In genomic region chr19:46660008-46660517, GRCh38 we compare ENCODE assay signal across 9 cellular contexts. TPM values are rescaled to one million over a fixed set of nuclear protein-coding genes. Genes with fewer than 3 reads are reported as not detected.
A peak's percentile ranks its signal among the peaks of the same experiment; 100 is the strongest.
DNase-seq lines count a peak whose midpoint lies in the region; ATAC-seq and TF ChIP-seq lines count a peak whose summit lies in the region.
"Had no signal": no experiment of that assay in that cellular context is flagged by ENCODE, and none has a peak within 500 bp of the region (broad histone marks: within the 10 kb centered on the region; RNA-seq: fewer than 3 reads in every experiment).

No MANE protein-coding gene starts in this region.

- peaks cover 19% of the 10 kb centered on the region for H3K4me1 Mint-ChIP-seq in activated T-helper 2 cell treated with anti-CD3 and anti-CD28 coated beads, Interferon-gamma antibody, Interleukin-2, Interleukin-4, amounts not matched to agents 10 μg/mL and 5 μg/mL and 100 μg/mL, durations not matched to agents 14 hours and 24 hours and 36 hours (ENCODE audit: low read depth)

- WGBS in stomach, 5 donors = 2 to 5% (median 4%) methylated on average over 11 to 14 of the region's 14 CpGs

- no peaks in the 10 kb centered on the region for H3K9me3 Mint-ChIP-seq in activated T-helper 2 cell treated with anti-CD3 and anti-CD28 coated beads, Interferon-gamma antibody, Interleukin-2, Interleukin-4, amounts not matched to agents 10 μg/mL and 5 μg/mL and 100 μg/mL, durations not matched to agents 14 hours and 24 hours and 36 hours

- no peaks in the 10 kb centered on the region for H3K36me3 ChIP-seq in stomach

- H3K4me3 ChIP-seq in stomach = peak overlapping the region; percentile 57 to 70 (median 64)

- peaks cover 0 to 32% (median 23%) of the 10 kb centered on the region in 3 donors for H3K27me3 ChIP-seq in stomach

- H3K27ac Mint-ChIP-seq in activated T-helper 2 cell treated with anti-CD3 and anti-CD28 coated beads, Interferon-gamma antibody, Interleukin-2, Interleukin-4, amounts not matched to agents 10 μg/mL and 5 μg/mL and 100 μg/mL, durations not matched to agents 14 hours and 24 hours and 36 hours = peak overlapping the region; percentile 28

- H3K9me3 ChIP-seq in stomach = no peaks in the 10 kb centered on the region

- peak overlapping the region; percentile 79 for H3K4me3 Mint-ChIP-seq in activated T-helper 2 cell treated with anti-CD3 and anti-CD28 coated beads, Interferon-gamma antibody, Interleukin-2, Interleukin-4, amounts not matched to agents 10 μg/mL and 5 μg/mL and 100 μg/mL, durations not matched to agents 14 hours and 24 hours and 36 hours (ENCODE audit: low read depth)

- TF ChIP-seq EP300 in stomach (IDR thresholded peaks at IDR 0.05) = no peak

- TF ChIP-seq CTCF in stomach (IDR thresholded peaks at IDR 0.05) = no peak

- intact Hi-C loops in activated T-helper 2 cell treated with anti-CD3 and anti-CD28 coated beads, Interferon-gamma antibody, Interleukin-2, Interleukin-4, amounts not matched to agents 10 μg/mL and 5 μg/mL and 100 μg/mL, durations not matched to agents 14 hours and 24 hours and 36 hours (cut with micrococcal nuclease) = no loop called here
- intact Hi-C loops in stomach (cut with DNase I; ENCODE audit: low total_unique reads) = loop anchor here (5.0 kb wide), 1 partner anchor 48 kb away; no protein-coding TSS in a partner anchor

- no peaks in the 10 kb centered on the region for H3K36me3 Mint-ChIP-seq in activated T-helper 2 cell treated with anti-CD3 and anti-CD28 coated beads, Interferon-gamma antibody, Interleukin-2, Interleukin-4, amounts not matched to agents 10 μg/mL and 5 μg/mL and 100 μg/mL, durations not matched to agents 14 hours and 24 hours and 36 hours (ENCODE audit: low read depth)

- H3K4me1 ChIP-seq in stomach = peaks cover 27 to 42% (median 36%) of the 10 kb centered on the region in 4 donors

- H3K27ac ChIP-seq in stomach = peak overlapping the region; percentile 53 to 90 (median 77)

- no peak for TF ChIP-seq POLR2A in stomach (IDR thresholded peaks at IDR 0.05)

- ATAC-seq in GM18867 (IDR thresholded peaks at IDR 0.05; ENCODE audit: unreplicated experiment) = no peak

- peak; percentile 9 to 20 for DNase-seq in activated CD4-positive, alpha-beta T cell treated with anti-CD3 and anti-CD28 coated beads, Interleukin-2, amount 50 U/mL, for 48 hours
- DNase-seq in activated CD4-positive, alpha-beta T cell treated with anti-CD3 and anti-CD28 coated beads for 4 hours = no peak
- no peak for DNase-seq in activated T-helper 2 cell treated with anti-CD3 and anti-CD28 coated beads, Interferon-gamma antibody, Interleukin-2, Interleukin-4, amounts not matched to agents 10 μg/mL and 5 μg/mL and 100 μg/mL, durations not matched to agents 14 hours and 24 hours and 36 hours (ENCODE audit: low spot score)
- peak; percentile 75 for DNase-seq in islet precursor cell
- DNase-seq in stomach = no peak
- DNase-seq in GM19240 (ENCODE audit: insufficient read length, low spot score) = no peak
- DNase-seq in NCI-H748 (lab: John Stamatoyannopoulos, UW; ENCODE audit: unreplicated experiment) = no peak

- peaks cover 28% of the 10 kb centered on the region for H3K27me3 Mint-ChIP-seq in activated T-helper 2 cell treated with anti-CD3 and anti-CD28 coated beads, Interferon-gamma antibody, Interleukin-2, Interleukin-4, amounts not matched to agents 10 μg/mL and 5 μg/mL and 100 μg/mL, durations not matched to agents 14 hours and 24 hours and 36 hours (ENCODE audit: low read depth)

RNA-seq across cellular contexts. Expression of gene DACT3, which starts 0.9 kb away (rescaled TPM):
- total RNA-seq in activated T-helper 2 cell treated with anti-CD3 and anti-CD28 coated beads, Interferon-gamma antibody, Interleukin-2, Interleukin-4, amounts not matched to agents 10 μg/mL and 5 μg/mL and 100 μg/mL, durations not matched to agents 14 hours and 24 hours and 36 hours = 6.1 and 6.5 TPM in 2 replicates
- 10 to 100 TPM in 4 of 5 donors, 1 to 10 TPM in 1; 9.7 to 29.9 (median 11.1) TPM for total RNA-seq in stomach
- polyA plus RNA-seq in stomach = 10 to 100 TPM in 1 of 3 donors, 1 to 10 TPM in 2; 6.1 to 10.5 (median 6.4) TPM

RNA-seq across cellular contexts. Expression of gene GNG8, which starts 24.1 kb away (rescaled TPM):
- 21.4 and 29.1 TPM in 2 replicates for total RNA-seq in activated T-helper 2 cell treated with anti-CD3 and anti-CD28 coated beads, Interferon-gamma antibody, Interleukin-2, Interleukin-4, amounts not matched to agents 10 μg/mL and 5 μg/mL and 100 μg/mL, durations not matched to agents 14 hours and 24 hours and 36 hours
- not detected for total RNA-seq in stomach
- polyA plus RNA-seq in stomach = not detected
- polyA plus RNA-seq: adipose tissue had no signal

RNA-seq across cellular contexts. Expression of gene PTGIR, which starts 35.2 kb away (rescaled TPM):
- 214 and 218 TPM in 2 replicates for total RNA-seq in activated T-helper 2 cell treated with anti-CD3 and anti-CD28 coated beads, Interferon-gamma antibody, Interleukin-2, Interleukin-4, amounts not matched to agents 10 μg/mL and 5 μg/mL and 100 μg/mL, durations not matched to agents 14 hours and 24 hours and 36 hours
- 1 to 10 TPM in 3 of 5 donors, not detected in 2; 1.8 to 6.7 (median 5.8) TPM for total RNA-seq in stomach
- polyA plus RNA-seq in stomach = 1 to 10 TPM; 1.6 to 1.7 (median 1.6) TPM

RNA-seq across cellular contexts. Expression of gene PRKD2, which starts 56.9 kb away (rescaled TPM):
- total RNA-seq in activated T-helper 2 cell treated with anti-CD3 and anti-CD28 coated beads, Interferon-gamma antibody, Interleukin-2, Interleukin-4, amounts not matched to agents 10 μg/mL and 5 μg/mL and 100 μg/mL, durations not matched to agents 14 hours and 24 hours and 36 hours = 77.9 and 79.8 TPM in 2 replicates
- 10 to 100 TPM in 4 of 5 donors, 1 to 10 TPM in 1; 7.0 to 40.8 (median 18.5) TPM for total RNA-seq in stomach
- 10 to 100 TPM; 26.5 to 50.6 (median 39.7) TPM for polyA plus RNA-seq in stomach

RNA-seq across cellular contexts. Expression of gene CALM3, which starts 58.9 kb away (rescaled TPM):
- 537 and 553 TPM in 2 replicates for total RNA-seq in activated T-helper 2 cell treated with anti-CD3 and anti-CD28 coated beads, Interferon-gamma antibody, Interleukin-2, Interleukin-4, amounts not matched to agents 10 μg/mL and 5 μg/mL and 100 μg/mL, durations not matched to agents 14 hours and 24 hours and 36 hours
- 100 to 1,000 TPM in 4 of 5 donors, 10 to 100 TPM in 1; 94.7 to 147 (median 106) TPM for total RNA-seq in stomach
- polyA plus RNA-seq in stomach = 100 to 1,000 TPM in 2 of 3 donors, 10 to 100 TPM in 1; 84.2 to 203 (median 174) TPM

Comparison
In these comparisons a context has a peak if more than half of its experiments do, and no peak if none do; other contexts are left out.
1. DNase-seq: peak in activated CD4-positive, alpha-beta T cell treated with anti-CD3 and anti-CD28 coated beads, Interleukin-2, amount 50 U/mL, for 48 hours (2 of 2) and islet precursor cell (single experiment); none in activated CD4-positive, alpha-beta T cell treated with anti-CD3 and anti-CD28 coated beads for 4 hours (0 of 2), activated T-helper 2 cell treated with anti-CD3 and anti-CD28 coated beads, Interferon-gamma antibody, Interleukin-2, Interleukin-4, amounts not matched to agents 10 μg/mL and 5 μg/mL and 100 μg/mL, durations not matched to agents 14 hours and 24 hours and 36 hours (single experiment), stomach (single experiment), GM19240 (single experiment) and NCI-H748 (single experiment).
2. RNA of gene GNG8, which starts 24.1 kb away (total RNA-seq): 21.4 to 29.1 TPM in activated T-helper 2 cell treated with anti-CD3 and anti-CD28 coated beads, Interferon-gamma antibody, Interleukin-2, Interleukin-4, amounts not matched to agents 10 μg/mL and 5 μg/mL and 100 μg/mL, durations not matched to agents 14 hours and 24 hours and 36 hours; not detected in stomach; every median in the first group is over 10 times any median in the second.
3. RNA of gene PTGIR, which starts 35.2 kb away (total RNA-seq): 214 to 218 TPM in activated T-helper 2 cell treated with anti-CD3 and anti-CD28 coated beads, Interferon-gamma antibody, Interleukin-2, Interleukin-4, amounts not matched to agents 10 μg/mL and 5 μg/mL and 100 μg/mL, durations not matched to agents 14 hours and 24 hours and 36 hours; 1.8 to 6.7 TPM in stomach; every median in the first group is over 10 times any median in the second.